ENCODE assay signal across 9 cellular contexts in genomic region chr19:35168261-35168660, GRCh38. TPM values are rescaled to one million over a fixed set of nuclear protein-coding genes. Genes with fewer than 3 reads are reported as not detected.
DNase-seq lines count a peak whose midpoint lies in the region; ATAC-seq and TF ChIP-seq lines count a peak whose summit lies in the region.
"Had no signal": no experiment of that assay in that cellular context is flagged by ENCODE, and none has a peak within 500 bp of the region (broad histone marks: within the 10 kb centered on the region; RNA-seq: fewer than 3 reads in every experiment).

No MANE protein-coding gene starts in this region.

- no peak overlapping the region for H3K4me3 Mint-ChIP-seq in activated naive CD4-positive, alpha-beta T cell treated with anti-CD3 and anti-CD28 coated beads for 36 hours
- H3K4me3 Mint-ChIP-seq in type B pancreatic cell (no peak overlapping the region), chondrocyte (ENCODE audit: unreplicated experiment) (no peak overlapping the region)

- peak overlapping the region; percentile 80 for H3K27ac Mint-ChIP-seq in activated naive CD4-positive, alpha-beta T cell treated with anti-CD3 and anti-CD28 coated beads for 36 hours
- H3K27ac Mint-ChIP-seq in type B pancreatic cell (peak overlapping the region; percentile 73), chondrocyte (ENCODE audit: unreplicated experiment) (no peak overlapping the region)

- DNase-seq in activated naive CD4-positive, alpha-beta T cell treated with anti-CD3 and anti-CD28 coated beads for 36 hours = no peak
- DNase-seq in activated naive CD4-positive, alpha-beta T cell treated with Interleukin-2 at 50 U/mL for 16 hours = no peak
- DNase-seq in PC-3 (peak; percentile 90), type B pancreatic cell (ENCODE audit: extremely low spot score, unreplicated experiment) (no peak), chondrocyte (ENCODE audit: low spot score) (no peak), colonic mucosa (no peak)
- no peak for DNase-seq in effector memory CD4-positive, alpha-beta T cell
- DNase-seq: BE2C had no signal

- no peak overlapping the region for H3K9ac ChIP-seq in PC-3 (ENCODE audit: low read length)
- no peak overlapping the region for H3K9ac ChIP-seq in colonic mucosa (ENCODE audit: low read depth in 2 of 2, low read length in 2 of 2)

- H3K4me1 Mint-ChIP-seq in activated naive CD4-positive, alpha-beta T cell treated with anti-CD3 and anti-CD28 coated beads for 36 hours (ENCODE audit: low read depth) = peaks cover 49% of the 10 kb centered on the region
- peaks cover 6% of the 10 kb centered on the region for H3K4me1 Mint-ChIP-seq in type B pancreatic cell (ENCODE audit: unreplicated experiment)
- peaks cover 22% of the 10 kb centered on the region for H3K4me1 Mint-ChIP-seq in chondrocyte (ENCODE audit: low read depth)

- H3K4me1 ChIP-seq in PC-3 (ENCODE audit: insufficient read depth, low read length) (peaks cover 26% of the 10 kb centered on the region), colonic mucosa (no peaks in the 10 kb centered on the region)
- peaks cover 25% of the 10 kb centered on the region for H3K4me1 ChIP-seq in effector memory CD4-positive, alpha-beta T cell (ENCODE audit: control insufficient read depth, insufficient read depth, low read length, poor library complexity, severe bottlenecking)
- H3K4me1 ChIP-seq: BE2C had no signal

- H3K27ac ChIP-seq in PC-3 (ENCODE audit: low read length) (peak overlapping the region; percentile 36; the same call in 1 of the 2 replicates), colonic mucosa (no peak overlapping the region)
- peak overlapping the region; percentile 29 for H3K27ac ChIP-seq in effector memory CD4-positive, alpha-beta T cell (ENCODE audit: insufficient read depth, low read length, poor library complexity, severe bottlenecking)

- H3K27me3 ChIP-seq in PC-3 (ENCODE audit: low read length) (no peaks in the 10 kb centered on the region), colonic mucosa (no peaks in the 10 kb centered on the region)
- no peaks in the 10 kb centered on the region for H3K27me3 ChIP-seq in effector memory CD4-positive, alpha-beta T cell (replicated peaks; ENCODE audit: control insufficient read depth, insufficient read depth, low read length, poor library complexity, severe bottlenecking)
- H3K27me3 ChIP-seq: BE2C had no signal

- peaks cover 31% of the 10 kb centered on the region for H3K9me3 Mint-ChIP-seq in activated naive CD4-positive, alpha-beta T cell treated with anti-CD3 and anti-CD28 coated beads for 36 hours
- H3K9me3 Mint-ChIP-seq in type B pancreatic cell = peaks cover 12% of the 10 kb centered on the region
- peaks cover 23% of the 10 kb centered on the region for H3K9me3 Mint-ChIP-seq in chondrocyte (ENCODE audit: low read depth)

- peaks cover 5% of the 10 kb centered on the region; the same call in 1 of the 2 replicates for H3K9me3 ChIP-seq in PC-3 (ENCODE audit: low read length)
- peaks cover 10% of the 10 kb centered on the region for H3K9me3 ChIP-seq in effector memory CD4-positive, alpha-beta T cell (ENCODE audit: control insufficient read depth, low read length)
- no peaks in the 10 kb centered on the region for H3K9me3 ChIP-seq in colonic mucosa
- H3K9me3 ChIP-seq: BE2C had no signal

- ATAC-seq in PC-3 = peak; percentile 96
- ATAC-seq in GM19463 (IDR thresholded peaks at IDR 0.05; ENCODE audit: unreplicated experiment) = no peak

- H3K4me2 ChIP-seq in PC-3 (ENCODE audit: low read length) = peak overlapping the region; percentile 17; the same call in 1 of the 2 replicates

- H3K36me3 ChIP-seq in PC-3 (ENCODE audit: low read depth, low read length) (peaks cover 42% of the 10 kb centered on the region), colonic mucosa (no peaks in the 10 kb centered on the region)
- peaks cover 69% of the 10 kb centered on the region for H3K36me3 ChIP-seq in effector memory CD4-positive, alpha-beta T cell (ENCODE audit: control insufficient read depth, insufficient read depth, low read length)
- H3K36me3 ChIP-seq: BE2C had no signal

- H3F3A ChIP-seq in PC-3 (ENCODE audit: low read length, unreplicated experiment) = no peaks in the 10 kb centered on the region

- intact Hi-C loops in activated naive CD4-positive, alpha-beta T cell treated with anti-CD3 and anti-CD28 coated beads for 36 hours (cut with micrococcal nuclease) = no loop called here
- intact Hi-C loops in PC-3 (cut with micrococcal nuclease) = no loop called here
- intact Hi-C loops in colonic mucosa (cut with DNase I) = no loop called here

- CTCF ChIA-PET in activated naive CD4-positive, alpha-beta T cell treated with anti-CD3 and anti-CD28 coated beads for 36 hours (lab: Charles Lee) = interaction anchor here (0.6 to 1.4 kb wide), 3 partner anchors 14 to 204 kb away, joined by 3 to 7 read pairs (median 3); partner anchors contain the start of gene ZNF792
- CTCF ChIA-PET in PC-3 (lab: Charles Lee) = interaction anchor here (0.8 kb wide), 1 partner anchor 27 kb away, joined by 4 read pairs; no protein-coding TSS in a partner anchor

- no peak overlapping the region for H3K4me3 ChIP-seq in PC-3 (ENCODE audit: low read length)
- H3K4me3 ChIP-seq in effector memory CD4-positive, alpha-beta T cell (ENCODE audit: insufficient read depth, low read depth, low read length, poor library complexity, severe bottlenecking) = no peak overlapping the region
- no peak overlapping the region for H3K4me3 ChIP-seq in colonic mucosa

- H3K79me2 ChIP-seq in PC-3 (ENCODE audit: low read length) = no peaks in the 10 kb centered on the region

- H3K27me3 Mint-ChIP-seq in activated naive CD4-positive, alpha-beta T cell treated with anti-CD3 and anti-CD28 coated beads for 36 hours (ENCODE audit: low read depth) = no peaks in the 10 kb centered on the region
- no peaks in the 10 kb centered on the region for H3K27me3 Mint-ChIP-seq in type B pancreatic cell
- no peaks in the 10 kb centered on the region for H3K27me3 Mint-ChIP-seq in chondrocyte (ENCODE audit: low read depth)

- no TSS peak for BruUV-seq in PC-3 (replicated peaks; lab: Mats Ljungman, UMichigan)

- no peaks in the 10 kb centered on the region for H4K20me1 ChIP-seq in PC-3 (ENCODE audit: low read length)

- H3K36me3 Mint-ChIP-seq in activated naive CD4-positive, alpha-beta T cell treated with anti-CD3 and anti-CD28 coated beads for 36 hours (ENCODE audit: low read depth) = peaks cover 74% of the 10 kb centered on the region
- H3K36me3 Mint-ChIP-seq in type B pancreatic cell (peaks cover 12% of the 10 kb centered on the region), chondrocyte (ENCODE audit: low read depth) (peaks cover 28% of the 10 kb centered on the region)

- TF ChIP-seq CTCF in PC-3 (conservative IDR thresholded peaks at IDR 0.05; ENCODE audit: low read depth, low read length) = no peak
- no peak for TF ChIP-seq CTCF in type B pancreatic cell (conservative IDR thresholded peaks at IDR 0.05)
- no peak for TF ChIP-seq CTCF in chondrocyte (IDR thresholded peaks at IDR 0.05)
- no peak for TF ChIP-seq CTCF in colonic mucosa (IDR thresholded peaks at IDR 0.05)

- H2AFZ ChIP-seq in PC-3 (ENCODE audit: low read length) = no peak overlapping the region

- POLR2A ChIA-PET in PC-3 (lab: Charles Lee; ENCODE audit: unreplicated experiment) = no interaction called here

- H3K9me2 ChIP-seq in PC-3 (replicated peaks; ENCODE audit: low read length) = no peaks in the 10 kb centered on the region

RNA-seq across cellular contexts. Expression of gene FXYD5, which starts 13.7 kb away (rescaled TPM):
- total RNA-seq in activated naive CD4-positive, alpha-beta T cell treated with anti-CD3 and anti-CD28 coated beads for 36 hours = 100 to 1,000 TPM; 289 to 294 TPM
- total RNA-seq in PC-3 (2014; rRNA removed) (114 and 123 TPM in 2 replicates), type B pancreatic cell (ENCODE audit: low replicate concordance) (24.2 and 92.8 TPM in 2 replicates), chondrocyte (108 to 114 TPM (median 113 TPM) in 3 replicates), colonic mucosa (10 to 100 TPM; 20.3 to 23.6 TPM)

RNA-seq across cellular contexts. Expression of gene FXYD7, which starts 25.2 kb away (rescaled TPM):
- total RNA-seq in activated naive CD4-positive, alpha-beta T cell treated with anti-CD3 and anti-CD28 coated beads for 36 hours = 1 to 10 TPM in 1 of 2 experiments, under 1 TPM in 1; 0.54 to 1.2 TPM
- not detected in 2 replicates for total RNA-seq in PC-3 (2014; rRNA removed)
- 1.5 TPM in 1 of 2 replicates, not detected in the other for total RNA-seq in type B pancreatic cell (ENCODE audit: low replicate concordance)
- total RNA-seq in chondrocyte = not detected in 3 replicates
- total RNA-seq in colonic mucosa = under 1 TPM; 0.47 to 0.61 TPM

RNA-seq across cellular contexts. Expression of gene FXYD1, which starts 29.6 kb away (rescaled TPM):
- 1 to 10 TPM; 3.3 to 3.4 TPM for total RNA-seq in activated naive CD4-positive, alpha-beta T cell treated with anti-CD3 and anti-CD28 coated beads for 36 hours
- total RNA-seq in PC-3 (2014; rRNA removed) = not detected in 2 replicates
- total RNA-seq in type B pancreatic cell (ENCODE audit: low replicate concordance) = 2.0 and 5.3 TPM in 2 replicates
- 2.9 to 7.8 TPM (median 7.1 TPM) in 3 replicates for total RNA-seq in chondrocyte
- 10 to 100 TPM in 1 of 2 donors, 1 to 10 TPM in 1; 8.8 to 15.1 TPM for total RNA-seq in colonic mucosa

RNA-seq across cellular contexts. Expression of gene LGI4, which starts 33.4 kb away (rescaled TPM):
- total RNA-seq in activated naive CD4-positive, alpha-beta T cell treated with anti-CD3 and anti-CD28 coated beads for 36 hours = 1 to 10 TPM; 1.1 to 1.7 TPM
- total RNA-seq in PC-3 (2014; rRNA removed) (0.22 TPM in 1 of 2 replicates, not detected in the other), type B pancreatic cell (ENCODE audit: low replicate concordance) (0.21 and 2.2 TPM in 2 replicates), chondrocyte (0.46 to 2.2 TPM (median 1.3 TPM) in 3 replicates), colonic mucosa (10 to 100 TPM in 1 of 2 donors, 1 to 10 TPM in 1; 5.8 to 10.2 TPM)

RNA-seq across cellular contexts. Expression of gene FXYD3, which starts 52.6 kb away (rescaled TPM):
- not detected for total RNA-seq in activated naive CD4-positive, alpha-beta T cell treated with anti-CD3 and anti-CD28 coated beads for 36 hours
- total RNA-seq in PC-3 (2014; rRNA removed) (48.7 and 61.6 TPM in 2 replicates), type B pancreatic cell (ENCODE audit: low replicate concordance) (77.5 and 157 TPM in 2 replicates), chondrocyte (not detected in 3 replicates), colonic mucosa (1,000 to 10,000 TPM; 1,386 to 2,836 TPM)
